Comparison of ENCODE assay signal across 1 cellular context in the genomic region with DNA sequence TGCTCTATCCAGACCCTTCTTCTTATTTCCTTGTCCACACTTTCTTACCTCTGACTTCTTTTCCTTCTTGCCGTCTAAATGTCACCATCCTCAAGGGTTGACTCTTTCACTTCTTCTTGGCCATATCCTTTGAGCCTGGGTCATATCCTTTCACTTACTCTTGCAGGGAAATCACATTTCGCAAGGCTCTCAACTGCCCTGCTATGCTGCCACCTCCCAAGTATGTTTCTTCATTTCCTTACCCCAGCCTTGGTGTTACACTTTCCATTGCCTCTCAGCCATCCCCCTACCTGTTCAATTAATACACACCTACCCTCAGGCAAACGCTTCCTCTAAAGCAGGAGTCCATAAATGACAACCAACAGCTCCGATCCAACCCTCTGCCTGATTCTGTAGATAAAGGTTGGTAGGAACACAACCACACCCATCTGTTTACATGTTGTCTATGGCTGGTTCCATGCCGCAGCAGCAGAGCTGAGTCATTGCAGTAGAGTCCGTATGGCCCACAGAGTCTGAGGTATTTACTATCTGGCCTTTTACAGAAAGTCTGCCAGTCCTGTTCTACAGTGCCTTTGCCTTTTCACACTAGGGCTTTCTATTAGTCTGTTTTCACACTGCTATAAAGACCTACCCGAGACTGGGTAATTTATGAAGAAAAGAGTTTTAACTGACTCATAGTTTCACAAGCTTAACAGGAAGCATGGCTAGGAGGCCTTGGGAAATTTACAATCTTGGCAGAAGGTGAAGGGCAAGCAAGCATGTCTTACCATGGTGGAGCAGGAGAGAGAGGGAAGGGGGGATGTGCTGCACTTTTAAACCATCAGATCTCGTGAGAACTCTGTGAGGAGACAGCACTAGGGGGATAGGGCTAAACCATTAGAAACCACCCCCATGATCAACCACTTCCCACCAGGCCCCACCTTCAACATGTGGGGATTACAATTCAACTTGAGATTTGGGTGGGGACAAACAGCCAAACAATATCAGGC.
TF ChIP-seq lines count a peak whose summit lies in the region.

No MANE protein-coding gene starts in this region.

TF ChIP-seq in K562, 482 proteins besides CTCF, POLR2A, EP300 and RAD21 (continued from another document):
- TF ChIP-seq, protein P1, sequence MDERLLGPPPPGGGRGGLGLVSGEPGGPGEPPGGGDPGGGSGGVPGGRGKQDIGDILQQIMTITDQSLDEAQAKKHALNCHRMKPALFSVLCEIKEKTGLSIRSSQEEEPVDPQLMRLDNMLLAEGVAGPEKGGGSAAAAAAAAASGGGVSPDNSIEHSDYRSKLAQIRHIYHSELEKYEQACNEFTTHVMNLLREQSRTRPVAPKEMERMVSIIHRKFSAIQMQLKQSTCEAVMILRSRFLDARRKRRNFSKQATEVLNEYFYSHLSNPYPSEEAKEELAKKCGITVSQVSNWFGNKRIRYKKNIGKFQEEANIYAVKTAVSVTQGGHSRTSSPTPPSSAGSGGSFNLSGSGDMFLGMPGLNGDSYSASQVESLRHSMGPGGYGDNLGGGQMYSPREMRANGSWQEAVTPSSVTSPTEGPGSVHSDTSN (CRISPR knock-in tag; IDR thresholded peaks at IDR 0.05; ENCODE audit: low read depth) = no peak
- TF ChIP-seq, protein P1 (tag; conservative IDR thresholded peaks at IDR 0.05; ENCODE audit: low read depth) = 0 out of 2 replicates have a peak, but pooled peaks have one; percentile 41
- TF ChIP-seq ZNF165 (CRISPR knock-in tag; IDR thresholded peaks at IDR 0.05; ENCODE audit: borderline replicate concordance) = no peak
- peak; percentile 42; the same call in 1 of the 2 replicates for TF ChIP-seq NFE2L1 (tag; IDR thresholded peaks at IDR 0.05; ENCODE audit: borderline replicate concordance, low read depth)
- no peak for TF ChIP-seq ZBTB7A (IDR thresholded peaks at IDR 0.05; ENCODE audit: borderline replicate concordance, control insufficient read depth, low read depth, low read length)
- no peak for TF ChIP-seq ZNF75A (CRISPR knock-in tag; IDR thresholded peaks at IDR 0.05)
- TF ChIP-seq TAF9B (IDR thresholded peaks at IDR 0.05; ENCODE audit: partially characterized antibody) = no peak
- peak; percentile 82 for TF ChIP-seq MAFK (IDR thresholded peaks at IDR 0.05; ENCODE audit: low read length)
- TF ChIP-seq, protein P2, sequence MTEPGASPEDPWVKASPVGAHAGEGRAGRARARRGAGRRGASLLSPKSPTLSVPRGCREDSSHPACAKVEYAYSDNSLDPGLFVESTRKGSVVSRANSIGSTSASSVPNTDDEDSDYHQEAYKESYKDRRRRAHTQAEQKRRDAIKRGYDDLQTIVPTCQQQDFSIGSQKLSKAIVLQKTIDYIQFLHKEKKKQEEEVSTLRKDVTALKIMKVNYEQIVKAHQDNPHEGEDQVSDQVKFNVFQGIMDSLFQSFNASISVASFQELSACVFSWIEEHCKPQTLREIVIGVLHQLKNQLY (CRISPR knock-in tag; conservative IDR thresholded peaks at IDR 0.05) = no peak
- TF ChIP-seq ATF7 (IDR thresholded peaks at IDR 0.05) = peak; percentile 50; the same call in 1 of the 2 replicates
- no peak for TF ChIP-seq TARDBP (IDR thresholded peaks at IDR 0.05)
- TF ChIP-seq CTBP1 (IDR thresholded peaks at IDR 0.05; ENCODE audit: borderline replicate concordance) = peak; percentile 67; the same call in 1 of the 2 replicates
- TF ChIP-seq ZNF589 (CRISPR knock-in tag; IDR thresholded peaks at IDR 0.05; ENCODE audit: low read depth) = peak; percentile 89
- peak; percentile 63 for TF ChIP-seq CEBPB (tag; IDR thresholded peaks at IDR 0.05)
- TF ChIP-seq, protein P3, sequence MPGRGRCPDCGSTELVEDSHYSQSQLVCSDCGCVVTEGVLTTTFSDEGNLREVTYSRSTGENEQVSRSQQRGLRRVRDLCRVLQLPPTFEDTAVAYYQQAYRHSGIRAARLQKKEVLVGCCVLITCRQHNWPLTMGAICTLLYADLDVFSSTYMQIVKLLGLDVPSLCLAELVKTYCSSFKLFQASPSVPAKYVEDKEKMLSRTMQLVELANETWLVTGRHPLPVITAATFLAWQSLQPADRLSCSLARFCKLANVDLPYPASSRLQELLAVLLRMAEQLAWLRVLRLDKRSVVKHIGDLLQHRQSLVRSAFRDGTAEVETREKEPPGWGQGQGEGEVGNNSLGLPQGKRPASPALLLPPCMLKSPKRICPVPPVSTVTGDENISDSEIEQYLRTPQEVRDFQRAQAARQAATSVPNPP (IDR thresholded peaks at IDR 0.05; ENCODE audit: borderline replicate concordance, insufficient read depth, insufficient read length) = no peak
- TF ChIP-seq CREB1 (IDR thresholded peaks at IDR 0.05) = no peak
- TF ChIP-seq CREB1 (CRISPR knock-in tag; IDR thresholded peaks at IDR 0.05) = no peak
- TF ChIP-seq FOXJ2 (tag; IDR thresholded peaks at IDR 0.05) = peak; percentile 93
- TF ChIP-seq ETV1 (tag; conservative IDR thresholded peaks at IDR 0.05; ENCODE audit: low read depth) = peak; percentile 61
- TF ChIP-seq ZNF766 (CRISPR knock-in tag; conservative IDR thresholded peaks at IDR 0.05) = peak; percentile 86
- TF ChIP-seq ZNF316 (IDR thresholded peaks at IDR 0.05) = peak; percentile 63
- peak; percentile 50; the same call in 1 of the 2 replicates for TF ChIP-seq MTA3 (IDR thresholded peaks at IDR 0.05; ENCODE audit: borderline replicate concordance)
- TF ChIP-seq ARID1B (IDR thresholded peaks at IDR 0.05) = peak; percentile 37; the same call in 1 of the 2 replicates
- peak; percentile 78 for TF ChIP-seq L3MBTL2 (IDR thresholded peaks at IDR 0.05)
- no peak for TF ChIP-seq SMARCB1 (IDR thresholded peaks at IDR 0.05; ENCODE audit: insufficient read length, low read depth)
- TF ChIP-seq, protein P4, sequence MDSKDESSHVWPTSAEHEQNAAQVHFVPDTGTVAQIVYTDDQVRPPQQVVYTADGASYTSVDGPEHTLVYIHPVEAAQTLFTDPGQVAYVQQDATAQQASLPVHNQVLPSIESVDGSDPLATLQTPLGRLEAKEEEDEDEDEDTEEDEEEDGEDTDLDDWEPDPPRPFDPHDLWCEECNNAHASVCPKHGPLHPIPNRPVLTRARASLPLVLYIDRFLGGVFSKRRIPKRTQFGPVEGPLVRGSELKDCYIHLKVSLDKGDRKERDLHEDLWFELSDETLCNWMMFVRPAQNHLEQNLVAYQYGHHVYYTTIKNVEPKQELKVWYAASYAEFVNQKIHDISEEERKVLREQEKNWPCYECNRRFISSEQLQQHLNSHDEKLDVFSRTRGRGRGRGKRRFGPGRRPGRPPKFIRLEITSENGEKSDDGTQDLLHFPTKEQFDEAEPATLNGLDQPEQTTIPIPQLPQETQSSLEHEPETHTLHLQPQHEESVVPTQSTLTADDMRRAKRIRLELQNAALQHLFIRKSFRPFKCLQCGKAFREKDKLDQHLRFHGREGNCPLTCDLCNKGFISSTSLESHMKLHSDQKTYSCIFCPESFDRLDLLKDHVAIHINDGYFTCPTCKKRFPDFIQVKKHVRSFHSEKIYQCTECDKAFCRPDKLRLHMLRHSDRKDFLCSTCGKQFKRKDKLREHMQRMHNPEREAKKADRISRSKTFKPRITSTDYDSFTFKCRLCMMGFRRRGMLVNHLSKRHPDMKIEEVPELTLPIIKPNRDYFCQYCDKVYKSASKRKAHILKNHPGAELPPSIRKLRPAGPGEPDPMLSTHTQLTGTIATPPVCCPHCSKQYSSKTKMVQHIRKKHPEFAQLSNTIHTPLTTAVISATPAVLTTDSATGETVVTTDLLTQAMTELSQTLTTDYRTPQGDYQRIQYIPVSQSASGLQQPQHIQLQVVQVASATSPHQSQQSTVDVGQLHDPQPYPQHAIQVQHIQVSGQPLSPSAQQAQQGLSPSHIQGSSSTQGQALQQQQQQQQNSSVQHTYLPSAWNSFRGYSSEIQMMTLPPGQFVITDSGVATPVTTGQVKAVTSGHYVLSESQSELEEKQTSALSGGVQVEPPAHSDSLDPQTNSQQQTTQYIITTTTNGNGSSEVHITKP (IDR thresholded peaks at IDR 0.05; ENCODE audit: partially characterized antibody) = peak; percentile 63
- peak; percentile 70 for TF ChIP-seq KLF1 (tag; IDR thresholded peaks at IDR 0.05)
- TF ChIP-seq C11orf30 (IDR thresholded peaks at IDR 0.05; ENCODE audit: low read depth) = peak; percentile 81
- no peak for TF ChIP-seq TSC22D4 (tag; IDR thresholded peaks at IDR 0.05)
- 0 out of 2 replicates have a peak, but pooled peaks have one; percentile 17 for TF ChIP-seq JUN (IDR thresholded peaks at IDR 0.05; ENCODE audit: borderline replicate concordance, low read depth, low read length)
- TF ChIP-seq JUN (CRISPR knock-in tag; IDR thresholded peaks at IDR 0.05; ENCODE audit: borderline replicate concordance) = no peak
- TF ChIP-seq ZNF584 (CRISPR knock-in tag; IDR thresholded peaks at IDR 0.05; ENCODE audit: low read depth) = peak; percentile 29; the same call in 1 of the 2 replicates
- TF ChIP-seq KLF13 (tag; IDR thresholded peaks at IDR 0.05; ENCODE audit: borderline replicate concordance, low read depth) = peak; percentile 37; the same call in 1 of the 2 replicates
- 0 out of 4 replicates have a peak, but pooled peaks of 1 of the 2 experiments have one; percentile 33 for TF ChIP-seq TEAD1 (CRISPR knock-in tag; IDR thresholded peaks at IDR 0.05)
- TF ChIP-seq FOSL1 (tag; conservative IDR thresholded peaks at IDR 0.05) = peak; percentile 73
- TF ChIP-seq, protein P5, sequence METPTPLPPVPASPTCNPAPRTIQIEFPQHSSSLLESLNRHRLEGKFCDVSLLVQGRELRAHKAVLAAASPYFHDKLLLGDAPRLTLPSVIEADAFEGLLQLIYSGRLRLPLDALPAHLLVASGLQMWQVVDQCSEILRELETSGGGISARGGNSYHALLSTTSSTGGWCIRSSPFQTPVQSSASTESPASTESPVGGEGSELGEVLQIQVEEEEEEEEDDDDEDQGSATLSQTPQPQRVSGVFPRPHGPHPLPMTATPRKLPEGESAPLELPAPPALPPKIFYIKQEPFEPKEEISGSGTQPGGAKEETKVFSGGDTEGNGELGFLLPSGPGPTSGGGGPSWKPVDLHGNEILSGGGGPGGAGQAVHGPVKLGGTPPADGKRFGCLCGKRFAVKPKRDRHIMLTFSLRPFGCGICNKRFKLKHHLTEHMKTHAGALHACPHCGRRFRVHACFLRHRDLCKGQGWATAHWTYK (CRISPR knock-in tag; IDR thresholded peaks at IDR 0.05) = 0 out of 2 replicates have a peak, but pooled peaks have one; percentile 36
- TF ChIP-seq CXXC5 (CRISPR knock-in tag; IDR thresholded peaks at IDR 0.05) = peak; percentile 37; the same call in 1 of the 2 replicates
- TF ChIP-seq, protein P6, sequence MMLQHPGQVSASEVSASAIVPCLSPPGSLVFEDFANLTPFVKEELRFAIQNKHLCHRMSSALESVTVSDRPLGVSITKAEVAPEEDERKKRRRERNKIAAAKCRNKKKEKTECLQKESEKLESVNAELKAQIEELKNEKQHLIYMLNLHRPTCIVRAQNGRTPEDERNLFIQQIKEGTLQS (IDR thresholded peaks at IDR 0.05) = peak; percentile 58
- TF ChIP-seq, protein P6 (CRISPR knock-in tag; conservative IDR thresholded peaks at IDR 0.05) = no peak
- peak; percentile 47; the same call in 1 of the 2 replicates for TF ChIP-seq PTTG1 (tag; IDR thresholded peaks at IDR 0.05; ENCODE audit: low read depth)
- TF ChIP-seq, protein P7, sequence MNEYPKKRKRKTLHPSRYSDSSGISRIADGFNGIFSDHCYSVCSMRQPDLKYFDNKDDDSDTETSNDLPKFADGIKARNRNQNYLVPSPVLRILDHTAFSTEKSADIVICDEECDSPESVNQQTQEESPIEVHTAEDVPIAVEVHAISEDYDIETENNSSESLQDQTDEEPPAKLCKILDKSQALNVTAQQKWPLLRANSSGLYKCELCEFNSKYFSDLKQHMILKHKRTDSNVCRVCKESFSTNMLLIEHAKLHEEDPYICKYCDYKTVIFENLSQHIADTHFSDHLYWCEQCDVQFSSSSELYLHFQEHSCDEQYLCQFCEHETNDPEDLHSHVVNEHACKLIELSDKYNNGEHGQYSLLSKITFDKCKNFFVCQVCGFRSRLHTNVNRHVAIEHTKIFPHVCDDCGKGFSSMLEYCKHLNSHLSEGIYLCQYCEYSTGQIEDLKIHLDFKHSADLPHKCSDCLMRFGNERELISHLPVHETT (CRISPR knock-in tag; conservative IDR thresholded peaks at IDR 0.05 in 1 of 2, IDR thresholded peaks at IDR 0.05 in 1 of 2) = 0 out of 4 replicates have a peak, but pooled peaks of 1 of the 2 experiments have one; percentile 12
TF ChIP-seq in K562: peak in this region for 48.
